Comparison of ENCODE assay signal across 16 cellular contexts in genomic region chr4:25448379-25449109, GRCh38.
DNase-seq lines count a peak whose midpoint lies in the region; ATAC-seq and TF ChIP-seq lines count a peak whose summit lies in the region.
"Had no signal": no experiment of that assay in that cellular context is flagged by ENCODE, and none has a peak within 500 bp of the region (broad histone marks: within the 10 kb centered on the region; RNA-seq: fewer than 3 reads in every experiment).

No MANE protein-coding gene starts in this region.

- no peak overlapping the region for H3K9ac ChIP-seq in NT2/D1 (ENCODE audit: insufficient read length, low read depth)

- H3K36me3 Mint-ChIP-seq in osteocyte (ENCODE audit: unreplicated experiment): no peaks in the 10 kb centered on the region
- H3K36me3 Mint-ChIP-seq: mesothelial cell of epicardium had no signal

- H3K4me1 Mint-ChIP-seq in osteocyte (ENCODE audit: unreplicated experiment): peaks cover 38% of the 10 kb centered on the region

- H3K4me1 ChIP-seq in NT2/D1 (ENCODE audit: insufficient read depth, insufficient read length): peaks cover 2% of the 10 kb centered on the region

- H3K4me3 Mint-ChIP-seq in osteocyte (ENCODE audit: unreplicated experiment): no peak overlapping the region
- H3K4me3 Mint-ChIP-seq: activated naive CD8-positive, alpha-beta T cell; mesothelial cell of epicardium; T-helper 2 cell treated with Interferon-gamma antibody and Interleukin-4, amounts not matched to agents 5 μg/mL and 100 μg/mL, for 36 hours had no signal

- no peak for TF ChIP-seq CTCF in osteocyte (IDR thresholded peaks at IDR 0.05)

- no peak for ATAC-seq in GM21576 (IDR thresholded peaks at IDR 0.05; ENCODE audit: unreplicated experiment)
- ATAC-seq: PC-3 had no signal

- H3K27me3 Mint-ChIP-seq in osteocyte (ENCODE audit: unreplicated experiment): no peaks in the 10 kb centered on the region
- H3K27me3 Mint-ChIP-seq: activated naive CD8-positive, alpha-beta T cell had no signal

- no peak overlapping the region for H3K4me3 ChIP-seq in NT2/D1 (ENCODE audit: insufficient read length, low read depth)

- peak; percentile 90 for DNase-seq in ELF-1 (ENCODE audit: low read depth, low spot score)
- peak; percentile 40 for DNase-seq in NT2/D1 (ENCODE audit: low read depth, low spot score)
- peak; percentile 65 for DNase-seq in epidermal melanocyte (ENCODE audit: insufficient read length, low spot score)
- DNase-seq in osteocyte (ENCODE audit: extremely low spot score, unreplicated experiment): no peak
- no peak for DNase-seq in OCI-M1 (lab: John Stamatoyannopoulos, UW)
- DNase-seq in germinal center (ENCODE audit: low spot score): no peak
- DNase-seq in DMS53 (lab: John Stamatoyannopoulos, UW): no peak
- DNase-seq: COR-L47; effector memory CD4-positive, alpha-beta T cell; HCEC 1CT; hippocampal formation; PC-3 had no signal

- no peaks in the 10 kb centered on the region for H3K9me3 ChIP-seq in NT2/D1 (ENCODE audit: insufficient read depth, low read length)

- H3K27me3 ChIP-seq in NT2/D1 (ENCODE audit: insufficient read depth, insufficient read length): no peaks in the 10 kb centered on the region

- no peaks in the 10 kb centered on the region for H3K9me3 Mint-ChIP-seq in osteocyte (ENCODE audit: unreplicated experiment)
- H3K9me3 Mint-ChIP-seq: mesothelial cell of epicardium; T-helper 2 cell treated with Interferon-gamma antibody and Interleukin-4, amounts not matched to agents 5 μg/mL and 100 μg/mL, for 36 hours had no signal

- peak overlapping the region; percentile 82 for H3K27ac Mint-ChIP-seq in osteocyte (ENCODE audit: unreplicated experiment)
- H3K27ac Mint-ChIP-seq: activated naive CD8-positive, alpha-beta T cell; T-helper 2 cell treated with Interferon-gamma antibody and Interleukin-4, amounts not matched to agents 5 μg/mL and 100 μg/mL, for 36 hours had no signal

- no peaks in the 10 kb centered on the region for H3K36me3 ChIP-seq in NT2/D1 (ENCODE audit: insufficient read depth, insufficient read length, low read length)

Comparison
In these comparisons a context has a peak if more than half of its experiments do, and no peak if none do; other contexts are left out.
1. DNase-seq: peak in ELF-1 (single experiment), NT2/D1 (single experiment) and epidermal melanocyte (single experiment); none in osteocyte (single experiment), OCI-M1 (single experiment), germinal center (single experiment) and DMS53 (single experiment).